7 cellular contexts compared by ENCODE assay signal in the genomic region with DNA sequence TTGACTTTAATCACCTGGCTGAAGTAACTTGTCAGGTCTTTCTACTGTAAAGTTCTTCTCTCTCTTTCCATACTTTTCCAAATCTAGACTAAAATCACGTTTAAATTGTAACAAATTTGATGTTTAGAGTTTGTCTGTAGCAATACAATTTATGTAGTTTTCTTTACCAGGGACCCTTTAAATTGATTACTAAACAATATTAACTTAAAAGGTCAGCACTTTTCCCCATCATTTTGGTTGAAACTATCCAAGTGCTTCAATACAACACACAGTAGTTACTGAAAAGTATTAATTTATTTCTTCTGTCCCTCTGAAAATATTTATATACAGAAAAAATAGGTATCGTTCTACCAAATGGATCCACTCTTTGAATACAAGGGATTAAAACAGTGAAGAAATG.
"Had no signal": no experiment of that assay in that cellular context is flagged by ENCODE, and none has a peak within 500 bp of the region (broad histone marks: within the 10 kb centered on the region; RNA-seq: fewer than 3 reads in every experiment).

No MANE protein-coding gene starts in this region.

- H3K27ac Mint-ChIP-seq: IgD-negative memory B cell had no signal

- DNase-seq: KBM-7, KG1 had no signal

- H3K27ac ChIP-seq: HL-60, KMS-11 had no signal

- H3K36me3 Mint-ChIP-seq: IgD-negative memory B cell had no signal

- H3K27me3 Mint-ChIP-seq: IgD-negative memory B cell had no signal

- FAIRE-seq: HTR-8/SVneo, K562 had no signal

- H3K4me3 ChIP-seq: K562 had no signal

- H3K9ac ChIP-seq: KMS-11 had no signal

- H3K4me2 ChIP-seq: KMS-11 had no signal

- ATAC-seq: K562 had no signal

- H3K4me1 Mint-ChIP-seq: IgD-negative memory B cell had no signal
